ENCODE assay signal across 12 cellular contexts in genomic region chr4:76802546-76803021, GRCh38.
DNase-seq lines count a peak whose midpoint lies in the region; ATAC-seq, FAIRE-seq and TF ChIP-seq lines count a peak whose summit lies in the region.
"Had no signal": no experiment of that assay in that cellular context is flagged by ENCODE, and none has a peak within 500 bp of the region (broad histone marks: within the 10 kb centered on the region; RNA-seq: fewer than 3 reads in every experiment).

No MANE protein-coding gene starts in this region.

- peak overlapping the region; percentile 16 for H2BK15ac ChIP-seq in neuronal stem cell (ENCODE audit: low read length)

- no peak overlapping the region for H2AK5ac ChIP-seq in neuronal stem cell (ENCODE audit: low read depth, low read length)

- no peak overlapping the region for H4K8ac ChIP-seq in neuronal stem cell (ENCODE audit: low read depth, low read length)

- H3K27ac Mint-ChIP-seq in astrocyte (ENCODE audit: unreplicated experiment), result peak overlapping the region; percentile 94
- H3K27ac Mint-ChIP-seq: activated CD8-positive, alpha-beta memory T cell treated with anti-CD3 and anti-CD28 coated beads, Interleukin-2, amount 10 ng/mL, durations not matched to agents 7 days and 5 days had no signal

- H3K9me3 Mint-ChIP-seq in astrocyte (ENCODE audit: unreplicated experiment), result peaks cover 10% of the 10 kb centered on the region

- H3K9me3 ChIP-seq in astrocyte (ENCODE audit: insufficient read depth, low read depth, low read length) (peaks cover 1% of the 10 kb centered on the region), right atrium auricular region (peaks cover 0 to 8% of the 10 kb centered on the region in 2 donors), neuronal stem cell (replicated peaks in 1 of 2; ENCODE audit: control insufficient read depth in 2 of 2, insufficient read depth in 1 of 2, low read depth in 1 of 2, low read length in 2 of 2) (peaks cover 2 to 6% of the 10 kb centered on the region in 2 donors)

- H3K4me3 ChIP-seq in astrocyte (ENCODE audit: insufficient read depth, low read depth, low read length) (no peak overlapping the region), right atrium auricular region (no peak overlapping the region), neuronal stem cell (ENCODE audit: low read length in 2 of 2) (no peak overlapping the region)

- peak overlapping the region; percentile 89 for H3K27ac ChIP-seq in astrocyte (ENCODE audit: low read depth, low read length)
- peak overlapping the region; percentile 41 to 72 for H3K27ac ChIP-seq in right atrium auricular region
- no peak overlapping the region for H3K27ac ChIP-seq in neuronal stem cell (replicated peaks; ENCODE audit: low read length)
- H3K27ac ChIP-seq in foreskin keratinocyte, result no peak overlapping the region
- H3K27ac ChIP-seq: parathyroid adenoma had no signal

- H3K79me1 ChIP-seq in neuronal stem cell (ENCODE audit: low read depth, low read length), result no peaks in the 10 kb centered on the region

- no peaks in the 10 kb centered on the region for H3K36me3 ChIP-seq in astrocyte (ENCODE audit: insufficient read depth, low read length)
- H3K36me3 ChIP-seq in right atrium auricular region, result no peaks in the 10 kb centered on the region
- H3K36me3 ChIP-seq in neuronal stem cell (replicated peaks in 1 of 2; ENCODE audit: control insufficient read depth in 2 of 2, insufficient read depth in 2 of 2, low read length in 2 of 2), result no peaks in the 10 kb centered on the region

- H3K27me3 ChIP-seq in astrocyte (ENCODE audit: insufficient read depth, low read length) (no peaks in the 10 kb centered on the region), right atrium auricular region (no peaks in the 10 kb centered on the region), neuronal stem cell (ENCODE audit: control insufficient read depth in 3 of 3, insufficient read depth in 3 of 3, low read depth in 1 of 3, low read length in 3 of 3) (no peaks in the 10 kb centered on the region), foreskin keratinocyte (peaks cover 10% of the 10 kb centered on the region)

- H2BK12ac ChIP-seq in neuronal stem cell (ENCODE audit: low read length), result no peak overlapping the region

- peak; percentile 79 for DNase-seq in Caki2 (ENCODE audit: low read depth)
- peak; percentile 79 for DNase-seq in astrocyte (ENCODE audit: low read depth)
- no peak for DNase-seq in right atrium auricular region (ENCODE audit: low spot score)
- no peak for DNase-seq in neuronal stem cell (ENCODE audit: low spot score)
- no peak for DNase-seq in NCI-H128 (lab: John Stamatoyannopoulos, UW; ENCODE audit: unreplicated experiment)
- no peak for DNase-seq in CD1c-positive myeloid dendritic cell (ENCODE audit: extremely low spot score)
- DNase-seq in foreskin keratinocyte, result no peak
- no peak for DNase-seq in activated CD4-positive, alpha-beta T cell treated with anti-CD3 and anti-CD28 coated beads for 48 hours
- DNase-seq: activated CD8-positive, alpha-beta memory T cell treated with anti-CD3 and anti-CD28 coated beads, Interleukin-2, amount 10 ng/mL, durations not matched to agents 7 days and 5 days; T-helper 9 cell had no signal

- H3K4me3 Mint-ChIP-seq in astrocyte (ENCODE audit: unreplicated experiment), result no peak overlapping the region
- H3K4me3 Mint-ChIP-seq: activated CD8-positive, alpha-beta memory T cell treated with anti-CD3 and anti-CD28 coated beads, Interleukin-2, amount 10 ng/mL, durations not matched to agents 7 days and 5 days had no signal

- no peak overlapping the region for H3K14ac ChIP-seq in neuronal stem cell (ENCODE audit: low read length)

- H3K4me2 ChIP-seq in astrocyte (ENCODE audit: low read length) (peak overlapping the region; percentile 74), neuronal stem cell (ENCODE audit: insufficient read depth, low read length, poor library complexity, severe bottlenecking) (no peak overlapping the region)

- peaks cover 31% of the 10 kb centered on the region for H3K4me1 Mint-ChIP-seq in astrocyte (ENCODE audit: low read depth, unreplicated experiment)
- H3K4me1 Mint-ChIP-seq: activated CD8-positive, alpha-beta memory T cell treated with anti-CD3 and anti-CD28 coated beads, Interleukin-2, amount 10 ng/mL, durations not matched to agents 7 days and 5 days had no signal

- peaks cover 7% of the 10 kb centered on the region for H3K36me3 Mint-ChIP-seq in astrocyte (ENCODE audit: low read depth, unreplicated experiment)
- H3K36me3 Mint-ChIP-seq: activated CD8-positive, alpha-beta memory T cell treated with anti-CD3 and anti-CD28 coated beads, Interleukin-2, amount 10 ng/mL, durations not matched to agents 7 days and 5 days had no signal

- ATAC-seq in foreskin keratinocyte, result no peak
- ATAC-seq: activated CD8-positive, alpha-beta memory T cell treated with anti-CD3 and anti-CD28 coated beads, Interleukin-2, amount 10 ng/mL, durations not matched to agents 7 days and 5 days had no signal

- peak overlapping the region; percentile 65 for H3K9ac ChIP-seq in astrocyte (ENCODE audit: low read length)
- no peak overlapping the region for H3K9ac ChIP-seq in neuronal stem cell (ENCODE audit: low read depth, low read length, poor library complexity)
- H3K9ac ChIP-seq: parathyroid adenoma had no signal

- H3K4me1 ChIP-seq in astrocyte (ENCODE audit: insufficient read depth, low read length), result peaks cover 33% of the 10 kb centered on the region
- peaks cover 0 to 21% of the 10 kb centered on the region in 2 donors for H3K4me1 ChIP-seq in right atrium auricular region
- peaks cover 17 to 18% of the 10 kb centered on the region in 2 donors for H3K4me1 ChIP-seq in neuronal stem cell (ENCODE audit: control insufficient read depth in 2 of 2, insufficient read depth in 1 of 2, low read depth in 1 of 2, low read length in 2 of 2)
- H3K4me1 ChIP-seq in foreskin keratinocyte, result peaks cover 4% of the 10 kb centered on the region
- H3K4me1 ChIP-seq: parathyroid adenoma had no signal

- no peak overlapping the region for H3K4ac ChIP-seq in neuronal stem cell (ENCODE audit: low read length)

- no peak overlapping the region for H4K91ac ChIP-seq in neuronal stem cell (ENCODE audit: low read depth, low read length, poor library complexity)

- no peak overlapping the region for H2BK120ac ChIP-seq in neuronal stem cell (ENCODE audit: low read depth, low read length)

- WGBS in neuronal stem cell (ENCODE audit: extremely low coverage in 2 of 2, insufficient read length in 2 of 2, insufficient replicate concordance in 1 of 2), 2 donors, result no CpG with 5 or more reads among the region's 7 CpGs

- no peak overlapping the region for H3K23ac ChIP-seq in neuronal stem cell (ENCODE audit: low read depth, low read length, poor library complexity)

- no peak overlapping the region for H3K18ac ChIP-seq in neuronal stem cell (ENCODE audit: low read length)

- in situ Hi-C loops in Caki2 (cut with HindIII; ENCODE audit: low pct_unique_long_range_greater_than_20kb, low sequenced_read_pairs), result no loop called here

- H2AFZ ChIP-seq in astrocyte (ENCODE audit: low read depth, low read length), result peak overlapping the region; percentile 68
- H2AFZ ChIP-seq in neuronal stem cell (ENCODE audit: low read length), result peak overlapping the region; percentile 82
- H2AFZ ChIP-seq: parathyroid adenoma had no signal

- FAIRE-seq in astrocyte (lab: Jason Lieb, UNC), result no peak
- FAIRE-seq: keratinocyte had no signal

- H4K20me1 ChIP-seq in astrocyte (ENCODE audit: insufficient read depth, low read length), result no peaks in the 10 kb centered on the region

- H3K27me3 Mint-ChIP-seq in astrocyte (ENCODE audit: low read depth, unreplicated experiment), result no peaks in the 10 kb centered on the region

- no peaks in the 10 kb centered on the region for H3K79me2 ChIP-seq in astrocyte (ENCODE audit: insufficient read depth, low read length)
- H3K79me2 ChIP-seq: parathyroid adenoma had no signal

- no peak for TF ChIP-seq CTCF in astrocyte (IDR thresholded peaks at IDR 0.05; ENCODE audit: insufficient read depth, low read depth, low read length)
- TF ChIP-seq CTCF in right atrium auricular region (IDR thresholded peaks at IDR 0.05), result no peak
- TF ChIP-seq CTCF in foreskin keratinocyte (conservative IDR thresholded peaks at IDR 0.05), result no peak

- H2BK5ac ChIP-seq in neuronal stem cell (ENCODE audit: low read length), result no peak overlapping the region

Comparison
In these comparisons a context has a peak if more than half of its experiments do, and no peak if none do; other contexts are left out.
1. DNase-seq: peak in Caki2 (single experiment) and astrocyte (single experiment); none in right atrium auricular region (single experiment), neuronal stem cell (single experiment), NCI-H128 (single experiment), CD1c-positive myeloid dendritic cell (single experiment), foreskin keratinocyte (0 of 2) and activated CD4-positive, alpha-beta T cell treated with anti-CD3 and anti-CD28 coated beads for 48 hours (single experiment).
2. H3K27ac ChIP-seq: peak in astrocyte (single experiment) and right atrium auricular region (2 of 2); none in neuronal stem cell (single experiment) and foreskin keratinocyte (single experiment).